Comparison of ENCODE assay signal across 23 cellular contexts in the genomic region with DNA sequence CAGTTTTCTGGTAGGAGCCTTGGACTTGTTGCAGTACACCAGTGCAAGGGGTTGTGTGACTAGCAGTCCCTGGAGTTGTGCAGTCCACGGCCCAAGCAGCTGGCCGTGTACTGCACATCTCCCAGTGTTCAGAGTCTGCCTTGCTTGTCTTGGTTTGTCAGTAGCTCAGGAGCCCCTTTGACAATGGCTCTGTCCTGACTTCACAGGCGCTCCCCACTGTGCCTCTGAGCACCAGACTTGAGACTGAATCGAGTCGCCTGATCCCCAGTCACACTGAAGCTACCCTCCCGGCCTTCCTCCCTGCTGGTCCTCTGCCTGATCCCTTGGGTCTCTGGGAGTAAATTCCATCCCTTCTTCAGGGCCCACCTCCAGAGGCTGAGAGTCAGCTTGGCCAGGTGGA. TPM values are rescaled to one million over a fixed set of nuclear protein-coding genes. Genes with fewer than 3 reads are reported as not detected.
DNase-seq lines count a peak whose midpoint lies in the region; ATAC-seq, FAIRE-seq and TF ChIP-seq lines count a peak whose summit lies in the region.
"Had no signal": no experiment of that assay in that cellular context is flagged by ENCODE, and none has a peak within 500 bp of the region (broad histone marks: within the 10 kb centered on the region; RNA-seq: fewer than 3 reads in every experiment).

No MANE protein-coding gene starts in this region.

- 86% methylated on average over 6 of the region's 6 CpGs for WGBS in right cardiac atrium

- peak overlapping the region; percentile 25 for H3K9ac ChIP-seq in NT2/D1 (ENCODE audit: insufficient read length, low read depth)

- no peaks in the 10 kb centered on the region for H3K9me3 ChIP-seq in right cardiac atrium (ENCODE audit: control insufficient read depth, low read length)
- peaks cover 6% of the 10 kb centered on the region for H3K9me3 ChIP-seq in NT2/D1 (ENCODE audit: insufficient read depth, low read length)
- H3K9me3 ChIP-seq: SJCRH30 had no signal

- H3K9me3 Mint-ChIP-seq in memory B cell = no peaks in the 10 kb centered on the region

- ATAC-seq in right cardiac atrium (no peak), left ventricle myocardium superior (no peak), memory B cell (ENCODE audit: low read depth) (no peak)
- ATAC-seq: PC-3, SK-N-SH treated with all-trans-retinoic acid at 6 μM for 48 hours had no signal

- no peak for TF ChIP-seq CTCF in coronary artery (IDR thresholded peaks at IDR 0.05)

- FAIRE-seq in GM19239 (lab: Jason Lieb, UNC) = no peak
- FAIRE-seq: GM12891 had no signal

- no peak overlapping the region for H3K27ac ChIP-seq in right cardiac atrium (ENCODE audit: low read length)
- no peak overlapping the region for H3K27ac ChIP-seq in coronary artery
- H3K27ac ChIP-seq: C4-2B, SJCRH30 had no signal

- intact Hi-C loops in right cardiac atrium (cut with DNase I) (no loop called here), left ventricle myocardium superior (cut with micrococcal nuclease) (no loop called here)

- H3K27me3 Mint-ChIP-seq in memory B cell = no peaks in the 10 kb centered on the region

- H3K27ac Mint-ChIP-seq in memory B cell = peak overlapping the region; percentile 25

- H3K4me3 Mint-ChIP-seq in memory B cell = no peak overlapping the region

- H3K36me3 Mint-ChIP-seq in memory B cell = no peaks in the 10 kb centered on the region

- peak in 2 of 3 donors; percentile 4 to 31 for DNase-seq in right cardiac atrium
- DNase-seq in left ventricle myocardium superior = no peak
- no peak for DNase-seq in NT2/D1 (ENCODE audit: low read depth, low spot score)
- no peak for DNase-seq in memory B cell (ENCODE audit: low spot score in 2 of 2)
- DNase-seq in nucleus accumbens (lab: John Stamatoyannopoulos, UW) = no peak
- no peak for DNase-seq in GM19239 (ENCODE audit: insufficient read length, low spot score)
- DNase-seq in coronary artery (ENCODE audit: low spot score) = no peak
- DNase-seq: Calu3, DMS79 treated with DMSO at 0.1 percent for 48 hours, GF-D8, MV-4-11, NCI-H1105, NCI-H1436 treated with DMSO at 0.1 percent for 48 hours, NCI-H187 treated with DMSO at 0.1 percent for 48 hours, NCI-H446, NCI-H524 treated with DMSO at 0.1 percent for 48 hours, NCI-H774, PC-3, SJCRH30 had no signal

- H3K4me3 ChIP-seq in right cardiac atrium (ENCODE audit: low read length) (no peak overlapping the region), NT2/D1 (ENCODE audit: insufficient read length, low read depth) (no peak overlapping the region), coronary artery (no peak overlapping the region)
- H3K4me3 ChIP-seq: SJCRH30 had no signal

- peaks cover 16% of the 10 kb centered on the region for H3K4me1 Mint-ChIP-seq in memory B cell

- H3K4me1 ChIP-seq in right cardiac atrium (ENCODE audit: control insufficient read depth, insufficient read depth, low read length) = no peaks in the 10 kb centered on the region
- H3K4me1 ChIP-seq in NT2/D1 (ENCODE audit: insufficient read depth, insufficient read length) = peaks cover 18% of the 10 kb centered on the region

- H3K36me3 ChIP-seq in NT2/D1 (ENCODE audit: insufficient read depth, insufficient read length, low read length) = peaks cover 1% of the 10 kb centered on the region
- H3K36me3 ChIP-seq: SJCRH30 had no signal

- H3K27me3 ChIP-seq in right cardiac atrium (ENCODE audit: control insufficient read depth, insufficient read depth) (no peaks in the 10 kb centered on the region), NT2/D1 (ENCODE audit: insufficient read depth, insufficient read length) (no peaks in the 10 kb centered on the region)
- H3K27me3 ChIP-seq: SJCRH30 had no signal

RNA-seq across cellular contexts. Expression of gene SYNGR1, which starts 19.4 kb away (rescaled TPM):
- total RNA-seq in right cardiac atrium (10 to 100 TPM; 66.4 to 82.0 (median 70.5) TPM), left ventricle myocardium superior (41.3 TPM)
- polyA plus RNA-seq in right cardiac atrium = 101 TPM
- total RNA-seq: HT-29 had no signal

RNA-seq across cellular contexts. Expression of gene TAB1, which starts 30.4 kb away (rescaled TPM):
- total RNA-seq in right cardiac atrium = 10 to 100 TPM; 14.9 to 18.7 (median 17.3) TPM
- polyA plus RNA-seq in right cardiac atrium = 16.2 TPM
- 18.4 TPM for total RNA-seq in left ventricle myocardium superior

RNA-seq across cellular contexts. Expression of gene RPL3, which starts 49.8 kb away (rescaled TPM):
- 1,000 to 10,000 TPM in 2 of 4 donors, 100 to 1,000 TPM in 2; 948 to 1,416 (median 984) TPM for total RNA-seq in right cardiac atrium
- polyA plus RNA-seq in right cardiac atrium = 1,325 TPM
- total RNA-seq in left ventricle myocardium superior = 319 TPM

Comparison
In these comparisons a context has a peak if more than half of its experiments do, and no peak if none do; other contexts are left out.
1. DNase-seq: peak in right cardiac atrium (2 of 3); none in left ventricle myocardium superior (single experiment), NT2/D1 (single experiment), memory B cell (0 of 2), nucleus accumbens (0 of 56), GM19239 (single experiment) and coronary artery (single experiment).